1 cellular context compared by ENCODE assay signal in the genomic region with DNA sequence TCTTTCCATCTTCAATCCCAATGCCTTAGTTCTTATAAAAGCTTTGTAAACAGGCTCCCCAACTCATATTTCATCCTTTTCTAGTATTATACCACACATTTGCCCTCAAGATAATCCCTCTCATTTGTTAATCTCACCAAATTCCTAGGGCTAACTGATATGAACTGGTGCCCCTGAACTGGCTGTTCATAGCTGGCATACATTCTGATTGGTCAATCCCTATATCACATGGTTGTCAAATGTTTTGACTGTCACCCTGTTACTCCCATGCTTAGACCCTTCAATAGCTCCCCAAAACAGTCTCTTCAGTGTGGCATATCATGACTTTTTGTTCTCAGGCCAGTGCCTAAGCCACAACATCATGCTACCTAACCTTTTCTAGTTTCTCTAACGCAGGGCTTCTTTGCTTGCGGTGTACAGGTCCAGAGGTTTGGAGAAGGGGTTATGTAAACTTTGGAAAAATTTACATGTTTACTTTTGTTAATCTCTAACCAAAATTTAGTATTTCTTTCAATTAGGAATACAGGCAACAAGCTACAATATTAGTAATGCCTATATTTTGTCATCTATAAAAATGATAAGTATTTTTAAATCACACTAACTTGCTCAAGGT.
TF ChIP-seq lines count a peak whose summit lies in the region.

No MANE protein-coding gene starts in this region.

TF ChIP-seq in liver, 16 proteins besides CTCF, POLR2A, EP300 and RAD21 (continued from another document):
- TF ChIP-seq REST (IDR thresholded peaks at IDR 0.05) = peak; percentile 78
- peak; percentile 53 for TF ChIP-seq YY1 (IDR thresholded peaks at IDR 0.05)
